Comparison of ENCODE assay signal across 8 cellular contexts in the genomic region with DNA sequence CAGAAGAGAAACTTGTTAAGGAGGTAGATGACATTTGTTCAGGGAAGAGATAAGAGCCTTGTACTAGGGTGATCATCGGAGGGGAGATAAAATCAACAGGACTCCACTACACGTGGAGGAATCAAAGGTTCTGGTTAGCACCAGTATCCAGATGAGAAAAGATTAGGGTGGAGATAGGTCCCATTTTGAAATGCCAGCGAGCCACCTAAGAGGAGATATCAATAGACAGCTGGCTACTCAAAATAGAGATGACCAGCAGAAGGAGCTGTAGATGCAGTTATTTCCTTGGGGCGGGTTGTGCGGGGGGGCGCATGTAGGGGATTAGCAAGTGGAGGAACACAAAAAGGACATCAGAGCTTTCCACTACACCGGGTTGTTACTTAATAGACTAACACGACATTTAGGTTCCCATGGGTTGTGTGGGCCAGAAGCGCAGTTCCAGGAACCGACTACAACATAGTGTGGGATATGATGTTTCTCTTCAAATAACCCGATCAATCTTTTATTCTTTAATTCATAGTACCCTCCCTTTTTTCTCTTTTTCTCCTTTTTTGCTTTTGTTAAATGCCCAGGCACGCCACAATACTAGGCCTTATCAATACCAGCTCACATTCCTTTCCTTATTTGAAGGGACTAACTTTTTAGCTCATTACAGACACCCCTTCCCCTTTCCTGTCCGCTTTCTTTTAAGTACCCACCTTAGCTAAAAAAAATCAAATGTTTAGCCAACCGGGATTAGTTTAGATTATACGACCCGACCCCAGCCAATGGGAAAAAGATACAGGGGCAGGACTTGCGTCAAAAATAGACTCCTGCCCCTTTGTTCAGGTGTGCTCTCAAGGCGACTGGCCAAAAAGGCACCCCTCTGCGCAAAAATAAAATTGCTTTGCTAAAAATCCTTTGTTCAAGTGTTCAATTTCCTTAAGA. TPM values are rescaled to one million over a fixed set of nuclear protein-coding genes. Genes with fewer than 3 reads are reported as not detected.
DNase-seq lines count a peak whose midpoint lies in the region; ATAC-seq and TF ChIP-seq lines count a peak whose summit lies in the region.

No MANE protein-coding gene starts in this region.

- peak overlapping the region; percentile 98 to 100 (median 100) for H3K27ac Mint-ChIP-seq in immature natural killer cell

- H2AFZ ChIP-seq in OCI-LY1 (ENCODE audit: low read length): peak overlapping the region; percentile 23; the same call in 1 of the 2 replicates

- H3K27ac ChIP-seq in BLaER1 (peak overlapping the region; percentile 95), OCI-LY1 (ENCODE audit: low read depth, low read length, poor library complexity, severe bottlenecking) (peak overlapping the region; percentile 94), body of pancreas (peak overlapping the region; percentile 66 to 95 (median 82))

- peak; percentile 12 for ATAC-seq in GM18511 (IDR thresholded peaks at IDR 0.05; ENCODE audit: unreplicated experiment)
- ATAC-seq in HG03103 (IDR thresholded peaks at IDR 0.05; ENCODE audit: low read depth, unreplicated experiment): peak; percentile 5
- ATAC-seq in body of pancreas: peak; percentile 15

- H3K27me3 Mint-ChIP-seq in immature natural killer cell (ENCODE audit: low read depth in 3 of 3): peaks cover 3 to 12% (median 9%) of the 10 kb centered on the region in 3 donors

- peaks cover 37% of the 10 kb centered on the region for H3K4me1 ChIP-seq in BLaER1
- H3K4me1 ChIP-seq in OCI-LY1 (ENCODE audit: insufficient read depth, low read length, severe bottlenecking): peaks cover 25% of the 10 kb centered on the region
- peaks cover 22% of the 10 kb centered on the region for H3K4me1 ChIP-seq in body of pancreas

- H3K27me3 ChIP-seq in BLaER1: no peaks in the 10 kb centered on the region
- H3K27me3 ChIP-seq in OCI-LY1 (ENCODE audit: insufficient read depth, low read length): no peaks in the 10 kb centered on the region
- no peaks in the 10 kb centered on the region for H3K27me3 ChIP-seq in body of pancreas

- TF ChIP-seq POLR2A in body of pancreas (IDR thresholded peaks at IDR 0.05): no peak

- H3K4me3 ChIP-seq in BLaER1: peak overlapping the region; percentile 96
- peak overlapping the region; percentile 82 for H3K4me3 ChIP-seq in OCI-LY1 (ENCODE audit: low read depth, low read length, poor library complexity, severe bottlenecking)
- H3K4me3 ChIP-seq in body of pancreas: peak overlapping the region in 1 of 2 donors; percentile 16

- no peaks in the 10 kb centered on the region for H3K9me3 ChIP-seq in BLaER1
- H3K9me3 ChIP-seq in OCI-LY1 (ENCODE audit: low read length): no peaks in the 10 kb centered on the region
- no peaks in the 10 kb centered on the region for H3K9me3 ChIP-seq in body of pancreas

- H4K20me1 ChIP-seq in BLaER1 (peaks cover 15% of the 10 kb centered on the region), OCI-LY1 (ENCODE audit: insufficient read depth, low read length) (no peaks in the 10 kb centered on the region)

- H3K36me3 ChIP-seq in BLaER1 (no peaks in the 10 kb centered on the region), OCI-LY1 (ENCODE audit: insufficient read depth, low read length) (no peaks in the 10 kb centered on the region), body of pancreas (replicated peaks in 1 of 2; ENCODE audit: insufficient read depth in 1 of 2, low read depth in 2 of 2) (no peaks in the 10 kb centered on the region)

- intact Hi-C loops in body of pancreas (cut with DNase I): no loop called here

- peak overlapping the region; percentile 95 for H3K9ac ChIP-seq in BLaER1
- peak overlapping the region; percentile 92 for H3K9ac ChIP-seq in OCI-LY1 (ENCODE audit: low read length)

- no peaks in the 10 kb centered on the region for H3K36me3 Mint-ChIP-seq in immature natural killer cell

- peak overlapping the region; percentile 90 to 100 (median 96) for H3K4me3 Mint-ChIP-seq in immature natural killer cell

- H3K4me1 Mint-ChIP-seq in immature natural killer cell: peaks cover 35 to 46% of the 10 kb centered on the region in 2 donors

- no peaks in the 10 kb centered on the region for H3K9me2 ChIP-seq in OCI-LY1 (ENCODE audit: low read depth, low read length)

- H3K4me2 ChIP-seq in BLaER1 (peak overlapping the region; percentile 91), OCI-LY1 (ENCODE audit: low read length) (peak overlapping the region; percentile 93)

- no peaks in the 10 kb centered on the region for H3K9me3 Mint-ChIP-seq in immature natural killer cell

- peak; percentile 32 for TF ChIP-seq CTCF in OCI-LY1 (IDR thresholded peaks at IDR 0.05; ENCODE audit: low read length)
- TF ChIP-seq CTCF in body of pancreas (IDR thresholded peaks at IDR 0.05): no peak

- 0 out of 2 replicates have a peak, but pooled peaks cover 2% of the 10 kb centered on the region for H3F3A ChIP-seq in OCI-LY1 (ENCODE audit: insufficient read depth, low read length)

- WGBS in body of pancreas, 2 donors: 44 to 53% methylated on average over 19 of the region's 19 CpGs

- peaks cover 26% of the 10 kb centered on the region for H3K79me2 ChIP-seq in OCI-LY1 (ENCODE audit: insufficient read depth, low read length)

- DNase-seq in body of pancreas (peak in 3 of 4 donors; percentile 6 to 36 (median 33)), immature natural killer cell (peak; percentile 19 to 28 (median 19))
- DNase-seq in stimulated activated CD8-positive, alpha-beta memory T cell treated with anti-CD3 and anti-CD28 coated beads, Interleukin-4, amount 100 ng/mL, for 48 hours: peak; percentile 37
- no peak for DNase-seq in central memory CD4-positive, alpha-beta T cell

RNA-seq across cellular contexts. Expression of a gene that starts 2.0 kb away (rescaled TPM):
- total RNA-seq in body of pancreas: under 1 TPM; 0.26 to 0.66 TPM
- 1 to 10 TPM in 2 of 3 donors, under 1 TPM in 1; 0.55 to 2.0 (median 1.4) TPM for polyA plus RNA-seq in immature natural killer cell

RNA-seq across cellular contexts. Expression of a gene that starts 17.0 kb away (rescaled TPM):
- total RNA-seq in body of pancreas: 10 to 100 TPM; 13.8 to 19.5 TPM
- polyA plus RNA-seq in immature natural killer cell: 10 to 100 TPM in 2 of 3 donors, 1 to 10 TPM in 1; 8.3 to 18.2 (median 14.1) TPM
